ENCODE assay signal across 20 cellular contexts in genomic region chr11:61122761-61123160, GRCh38. TPM values are rescaled to one million over a fixed set of nuclear protein-coding genes. Genes with fewer than 3 reads are reported as not detected.
DNase-seq lines count a peak whose midpoint lies in the region; ATAC-seq lines count a peak whose summit lies in the region.
"Had no signal": no experiment of that assay in that cellular context is flagged by ENCODE, and none has a peak within 500 bp of the region (broad histone marks: within the 10 kb centered on the region; RNA-seq: fewer than 3 reads in every experiment).

No MANE protein-coding gene starts in this region.

- no peak overlapping the region for H2AFZ ChIP-seq in neuronal stem cell (ENCODE audit: low read length)

- H2AK5ac ChIP-seq in neuronal stem cell (ENCODE audit: low read depth, low read length): no peak overlapping the region

- H3K27ac ChIP-seq in CD8-positive, alpha-beta memory T cell (ENCODE audit: low read depth, low read length): no peak overlapping the region
- no peak overlapping the region for H3K27ac ChIP-seq in neuronal stem cell (replicated peaks; ENCODE audit: low read length)
- H3K27ac ChIP-seq in effector memory CD4-positive, alpha-beta T cell (ENCODE audit: insufficient read depth, low read length, poor library complexity, severe bottlenecking): no peak overlapping the region

- H4K91ac ChIP-seq in neuronal stem cell (ENCODE audit: low read depth, low read length, poor library complexity): peak overlapping the region; percentile 74

- WGBS in neuronal stem cell (ENCODE audit: extremely low coverage in 2 of 2, insufficient read length in 2 of 2, insufficient replicate concordance in 1 of 2), 2 donors: no CpG with 5 or more reads among the region's 13 CpGs

- H3K36me3 Mint-ChIP-seq in activated naive CD4-positive, alpha-beta T cell treated with anti-CD3 and anti-CD28 coated beads, Interleukin-2, amount 50 U/mL, for 24 hours: peaks cover 35% of the 10 kb centered on the region
- H3K36me3 Mint-ChIP-seq in CD8-positive, alpha-beta memory T cell: peaks cover 5 to 95% (median 26%) of the 10 kb centered on the region in 3 donors
- no peaks in the 10 kb centered on the region for H3K36me3 Mint-ChIP-seq in activated T-helper 17 cell treated with anti-CD3 and anti-CD28 coated beads, Interleukin-2, amount 50 U/mL, for 72 hours (ENCODE audit: low read depth)

- no peaks in the 10 kb centered on the region for H3K27me3 ChIP-seq in CD8-positive, alpha-beta memory T cell (ENCODE audit: insufficient read depth, low read length, poor library complexity, severe bottlenecking)
- no peaks in the 10 kb centered on the region for H3K27me3 ChIP-seq in neuronal stem cell (ENCODE audit: control insufficient read depth in 3 of 3, insufficient read depth in 3 of 3, low read depth in 1 of 3, low read length in 3 of 3)
- H3K27me3 ChIP-seq in effector memory CD4-positive, alpha-beta T cell (replicated peaks; ENCODE audit: control insufficient read depth, insufficient read depth, low read length, poor library complexity, severe bottlenecking): no peaks in the 10 kb centered on the region
- H3K27me3 ChIP-seq: MG63 had no signal

- no peak overlapping the region for H4K8ac ChIP-seq in neuronal stem cell (ENCODE audit: low read depth, low read length)

- peaks cover 63% of the 10 kb centered on the region for H3K4me1 Mint-ChIP-seq in activated naive CD4-positive, alpha-beta T cell treated with anti-CD3 and anti-CD28 coated beads, Interleukin-2, amount 50 U/mL, for 24 hours
- peaks cover 32 to 62% (median 38%) of the 10 kb centered on the region in 3 donors for H3K4me1 Mint-ChIP-seq in CD8-positive, alpha-beta memory T cell
- H3K4me1 Mint-ChIP-seq in activated T-helper 17 cell treated with anti-CD3 and anti-CD28 coated beads, Interleukin-2, amount 50 U/mL, for 72 hours: peaks cover 32% of the 10 kb centered on the region

- no peak overlapping the region for H3K4me2 ChIP-seq in neuronal stem cell (ENCODE audit: insufficient read depth, low read length, poor library complexity, severe bottlenecking)

- no peak for ATAC-seq in activated T-helper 17 cell treated with anti-CD3 and anti-CD28 coated beads, Interleukin-2, amount 50 U/mL, for 72 hours (replicated peaks)
- ATAC-seq: GM12878, PC-3 had no signal

- H2BK15ac ChIP-seq in neuronal stem cell (ENCODE audit: low read length): no peak overlapping the region

- no peaks in the 10 kb centered on the region for H3K9me3 Mint-ChIP-seq in activated naive CD4-positive, alpha-beta T cell treated with anti-CD3 and anti-CD28 coated beads, Interleukin-2, amount 50 U/mL, for 24 hours
- H3K9me3 Mint-ChIP-seq in CD8-positive, alpha-beta memory T cell: no peaks in the 10 kb centered on the region
- H3K9me3 Mint-ChIP-seq in activated T-helper 17 cell treated with anti-CD3 and anti-CD28 coated beads, Interleukin-2, amount 50 U/mL, for 72 hours: no peaks in the 10 kb centered on the region
- H3K9me3 Mint-ChIP-seq: H9 had no signal

- CTCF ChIA-PET in CD8-positive, alpha-beta memory T cell (lab: Charles Lee): interaction anchor here (1.4 kb wide), 1 partner anchor 9 kb away, joined by 3 read pairs; no protein-coding TSS in a partner anchor

- H3K14ac ChIP-seq in neuronal stem cell (ENCODE audit: low read length): no peak overlapping the region

- H3K18ac ChIP-seq in neuronal stem cell (ENCODE audit: low read length): no peak overlapping the region

- no peak overlapping the region for H2BK120ac ChIP-seq in neuronal stem cell (ENCODE audit: low read depth, low read length)

- no peak overlapping the region for H2BK5ac ChIP-seq in neuronal stem cell (ENCODE audit: low read length)

- POLR2A ChIA-PET in CD8-positive, alpha-beta memory T cell (lab: Charles Lee): interaction anchor here (1.3 kb wide), 1 partner anchor 81 kb away, joined by 3 read pairs; no protein-coding TSS in a partner anchor

- H3K23ac ChIP-seq in neuronal stem cell (ENCODE audit: low read depth, low read length, poor library complexity): peak overlapping the region; percentile 32

- no peak overlapping the region for H3K4me3 ChIP-seq in CD8-positive, alpha-beta memory T cell (ENCODE audit: low read length)
- no peak overlapping the region for H3K4me3 ChIP-seq in neuronal stem cell (ENCODE audit: low read length in 2 of 2)
- H3K4me3 ChIP-seq in effector memory CD4-positive, alpha-beta T cell (ENCODE audit: insufficient read depth, low read depth, low read length, poor library complexity, severe bottlenecking): no peak overlapping the region
- H3K4me3 ChIP-seq: GM12878, MG63 had no signal

- H3K4ac ChIP-seq in neuronal stem cell (ENCODE audit: low read length): no peak overlapping the region

- no peak overlapping the region for H3K9ac ChIP-seq in neuronal stem cell (ENCODE audit: low read depth, low read length, poor library complexity)

- peak overlapping the region; percentile 55 for H3K27ac Mint-ChIP-seq in activated naive CD4-positive, alpha-beta T cell treated with anti-CD3 and anti-CD28 coated beads, Interleukin-2, amount 50 U/mL, for 24 hours
- H3K27ac Mint-ChIP-seq in CD8-positive, alpha-beta memory T cell: peak overlapping the region; percentile 6 to 98 (median 59)
- peak overlapping the region; percentile 41 for H3K27ac Mint-ChIP-seq in activated T-helper 17 cell treated with anti-CD3 and anti-CD28 coated beads, Interleukin-2, amount 50 U/mL, for 72 hours
- H3K27ac Mint-ChIP-seq: B cell had no signal

- peaks cover 2% of the 10 kb centered on the region for H3K79me1 ChIP-seq in neuronal stem cell (ENCODE audit: low read depth, low read length)

- H3K4me1 ChIP-seq in CD8-positive, alpha-beta memory T cell (ENCODE audit: insufficient read depth, low read length): peaks cover 39% of the 10 kb centered on the region
- peaks cover 0 to 14% of the 10 kb centered on the region in 2 donors for H3K4me1 ChIP-seq in neuronal stem cell (ENCODE audit: control insufficient read depth in 2 of 2, insufficient read depth in 1 of 2, low read depth in 1 of 2, low read length in 2 of 2)
- peaks cover 33% of the 10 kb centered on the region for H3K4me1 ChIP-seq in effector memory CD4-positive, alpha-beta T cell (ENCODE audit: control insufficient read depth, insufficient read depth, low read length, poor library complexity, severe bottlenecking)

- no peaks in the 10 kb centered on the region for H3K27me3 Mint-ChIP-seq in activated naive CD4-positive, alpha-beta T cell treated with anti-CD3 and anti-CD28 coated beads, Interleukin-2, amount 50 U/mL, for 24 hours
- no peaks in the 10 kb centered on the region for H3K27me3 Mint-ChIP-seq in CD8-positive, alpha-beta memory T cell
- no peaks in the 10 kb centered on the region for H3K27me3 Mint-ChIP-seq in activated T-helper 17 cell treated with anti-CD3 and anti-CD28 coated beads, Interleukin-2, amount 50 U/mL, for 72 hours
- H3K27me3 Mint-ChIP-seq: B cell had no signal

- no peak overlapping the region for H2BK12ac ChIP-seq in neuronal stem cell (ENCODE audit: low read length)

- no peaks in the 10 kb centered on the region for H3K9me3 ChIP-seq in CD8-positive, alpha-beta memory T cell (ENCODE audit: low read length)
- H3K9me3 ChIP-seq in neuronal stem cell (replicated peaks in 1 of 2; ENCODE audit: control insufficient read depth in 2 of 2, insufficient read depth in 1 of 2, low read depth in 1 of 2, low read length in 2 of 2): no peaks in the 10 kb centered on the region
- H3K9me3 ChIP-seq in effector memory CD4-positive, alpha-beta T cell (ENCODE audit: control insufficient read depth, low read length): no peaks in the 10 kb centered on the region
- H3K9me3 ChIP-seq: MG63 had no signal

- no peak overlapping the region for H3K4me3 Mint-ChIP-seq in activated naive CD4-positive, alpha-beta T cell treated with anti-CD3 and anti-CD28 coated beads, Interleukin-2, amount 50 U/mL, for 24 hours
- no peak overlapping the region for H3K4me3 Mint-ChIP-seq in CD8-positive, alpha-beta memory T cell
- H3K4me3 Mint-ChIP-seq in activated T-helper 17 cell treated with anti-CD3 and anti-CD28 coated beads, Interleukin-2, amount 50 U/mL, for 72 hours: no peak overlapping the region
- H3K4me3 Mint-ChIP-seq: B cell, H9 had no signal

- H3K36me3 ChIP-seq in CD8-positive, alpha-beta memory T cell (ENCODE audit: insufficient read depth, low read length): peaks cover 66% of the 10 kb centered on the region
- no peaks in the 10 kb centered on the region for H3K36me3 ChIP-seq in neuronal stem cell (replicated peaks in 1 of 2; ENCODE audit: control insufficient read depth in 2 of 2, insufficient read depth in 2 of 2, low read length in 2 of 2)
- peaks cover 82% of the 10 kb centered on the region for H3K36me3 ChIP-seq in effector memory CD4-positive, alpha-beta T cell (ENCODE audit: control insufficient read depth, insufficient read depth, low read length)
- H3K36me3 ChIP-seq: MG63 had no signal

- DNase-seq in activated naive CD4-positive, alpha-beta T cell treated with anti-CD3 and anti-CD28 coated beads, Interleukin-2, amount 50 U/mL, for 16 hours: no peak
- no peak for DNase-seq in CD8-positive, alpha-beta memory T cell
- DNase-seq in neuronal stem cell (ENCODE audit: low spot score) (no peak), NCI-H748 (lab: John Stamatoyannopoulos, UW; ENCODE audit: unreplicated experiment) (no peak)
- no peak for DNase-seq in effector memory CD4-positive, alpha-beta T cell
- DNase-seq: GDM1, H9, IMR-90, Karpas-422, MG63, NCI-H1092, NCI-H2081 treated with DMSO at 0.1 percent for 48 hours, NCI-H510A, NCI-H82, PC-3 had no signal

RNA-seq across cellular contexts. Expression of gene CD5, which starts 20.5 kb away (rescaled TPM):
- total RNA-seq in CD8-positive, alpha-beta memory T cell: 100 to 1,000 TPM; 169 to 175 TPM
- 156 TPM for polyA plus RNA-seq in CD8-positive, alpha-beta memory T cell
- 100 to 1,000 TPM; 231 to 476 TPM for total RNA-seq in activated T-helper 17 cell treated with anti-CD3 and anti-CD28 coated beads, Interleukin-2, amount 50 U/mL, for 72 hours
- not detected for polyA plus RNA-seq in neuronal stem cell (2013, experiment 1 of 2)
- polyA plus RNA-seq in neuronal stem cell (2013, experiment 2 of 2): not detected
- total RNA-seq: H9, HT1080, IMR-90 had no signal
- polyA plus RNA-seq: IMR-90 had no signal

RNA-seq across cellular contexts. Expression of gene VPS37C, which starts 38.5 kb away (rescaled TPM):
- 10 to 100 TPM in 1 of 2 experiments, 1 to 10 TPM in 1; 8.4 to 10.3 TPM for total RNA-seq in CD8-positive, alpha-beta memory T cell
- 1.3 TPM for polyA plus RNA-seq in CD8-positive, alpha-beta memory T cell
- total RNA-seq in activated T-helper 17 cell treated with anti-CD3 and anti-CD28 coated beads, Interleukin-2, amount 50 U/mL, for 72 hours: 10 to 100 TPM in 1 of 2 donors, 1 to 10 TPM in 1; 9.7 to 14.5 TPM
- 13.9 TPM for polyA plus RNA-seq in neuronal stem cell (2013, experiment 1 of 2)
- polyA plus RNA-seq in neuronal stem cell (2013, experiment 2 of 2): 14.1 TPM
